ENCODE assay signal across 1 cellular context in genomic region chr2:171837736-171838135, GRCh38.
TF ChIP-seq lines count a peak whose summit lies in the region.

No MANE protein-coding gene starts in this region.

TF ChIP-seq in HepG2, 621 proteins besides CTCF, POLR2A, EP300 and RAD21 (continues in another document):
- TF ChIP-seq DNMT1 (CRISPR knock-in tag; IDR thresholded peaks at IDR 0.05) (no peak), AKNA (CRISPR knock-in tag; IDR thresholded peaks at IDR 0.05; ENCODE audit: borderline replicate concordance) (no peak), FOXO1 (CRISPR knock-in tag; IDR thresholded peaks at IDR 0.05) (no peak), ZNF644 (CRISPR knock-in tag; IDR thresholded peaks at IDR 0.05; ENCODE audit: low read depth) (no peak), ZFP90 (CRISPR knock-in tag; IDR thresholded peaks at IDR 0.05; ENCODE audit: borderline replicate concordance) (no peak), SALL2 (CRISPR knock-in tag; IDR thresholded peaks at IDR 0.05) (no peak), CEBPG (CRISPR knock-in tag; IDR thresholded peaks at IDR 0.05) (peak; percentile 79), WIZ (CRISPR knock-in tag; IDR thresholded peaks at IDR 0.05) (no peak), ARID5B (CRISPR knock-in tag; IDR thresholded peaks at IDR 0.05) (0 out of 2 replicates have a peak, but pooled peaks have one; percentile 35), HNRNPK (IDR thresholded peaks at IDR 0.05; ENCODE audit: low read depth, low read length, poor library complexity, severe bottlenecking) (no peak), FOXK1 (CRISPR knock-in tag; IDR thresholded peaks at IDR 0.05; ENCODE audit: borderline replicate concordance, low read depth) (no peak), ZNF441 (CRISPR knock-in tag; IDR thresholded peaks at IDR 0.05; ENCODE audit: borderline replicate concordance) (no peak), ZNF589 (CRISPR knock-in tag; conservative IDR thresholded peaks at IDR 0.05) (no peak), CBX5 (CRISPR knock-in tag; IDR thresholded peaks at IDR 0.05; ENCODE audit: borderline replicate concordance) (no peak), ZNF572 (CRISPR knock-in tag; IDR thresholded peaks at IDR 0.05) (no peak), ZNF646 (CRISPR knock-in tag; IDR thresholded peaks at IDR 0.05) (no peak), HOXD1 (CRISPR knock-in tag; IDR thresholded peaks at IDR 0.05) (no peak), FOXJ3 (CRISPR knock-in tag; IDR thresholded peaks at IDR 0.05; ENCODE audit: borderline replicate concordance) (no peak), ELK4 (CRISPR knock-in tag; IDR thresholded peaks at IDR 0.05; ENCODE audit: borderline replicate concordance) (no peak), UBTF (CRISPR knock-in tag; IDR thresholded peaks at IDR 0.05) (no peak), ZFP37 (CRISPR knock-in tag; IDR thresholded peaks at IDR 0.05; ENCODE audit: borderline replicate concordance) (no peak), NRL (CRISPR knock-in tag; IDR thresholded peaks at IDR 0.05; ENCODE audit: borderline replicate concordance) (no peak), MED1 (CRISPR knock-in tag; IDR thresholded peaks at IDR 0.05) (no peak), IKZF4 (CRISPR knock-in tag; IDR thresholded peaks at IDR 0.05; ENCODE audit: borderline replicate concordance, low read depth, not compliant biosample characterization) (no peak), ZNF724P (CRISPR knock-in tag; IDR thresholded peaks at IDR 0.05; ENCODE audit: borderline replicate concordance) (no peak), RNF2 (conservative IDR thresholded peaks at IDR 0.05; ENCODE audit: low read depth) (no peak)
- TF ChIP-seq, protein P1, sequence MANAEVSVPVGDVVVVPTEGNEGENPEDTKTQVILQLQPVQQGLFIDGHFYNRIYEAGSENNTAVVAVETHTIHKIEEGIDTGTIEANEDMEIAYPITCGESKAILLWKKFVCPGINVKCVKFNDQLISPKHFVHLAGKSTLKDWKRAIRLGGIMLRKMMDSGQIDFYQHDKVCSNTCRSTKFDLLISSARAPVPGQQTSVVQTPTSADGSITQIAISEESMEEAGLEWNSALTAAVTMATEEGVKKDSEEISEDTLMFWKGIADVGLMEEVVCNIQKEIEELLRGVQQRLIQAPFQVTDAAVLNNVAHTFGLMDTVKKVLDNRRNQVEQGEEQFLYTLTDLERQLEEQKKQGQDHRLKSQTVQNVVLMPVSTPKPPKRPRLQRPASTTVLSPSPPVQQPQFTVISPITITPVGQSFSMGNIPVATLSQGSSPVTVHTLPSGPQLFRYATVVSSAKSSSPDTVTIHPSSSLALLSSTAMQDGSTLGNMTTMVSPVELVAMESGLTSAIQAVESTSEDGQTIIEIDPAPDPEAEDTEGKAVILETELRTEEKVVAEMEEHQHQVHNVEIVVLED (CRISPR knock-in tag; IDR thresholded peaks at IDR 0.05; ENCODE audit: borderline replicate concordance) = no peak
- TF ChIP-seq, protein P2, sequence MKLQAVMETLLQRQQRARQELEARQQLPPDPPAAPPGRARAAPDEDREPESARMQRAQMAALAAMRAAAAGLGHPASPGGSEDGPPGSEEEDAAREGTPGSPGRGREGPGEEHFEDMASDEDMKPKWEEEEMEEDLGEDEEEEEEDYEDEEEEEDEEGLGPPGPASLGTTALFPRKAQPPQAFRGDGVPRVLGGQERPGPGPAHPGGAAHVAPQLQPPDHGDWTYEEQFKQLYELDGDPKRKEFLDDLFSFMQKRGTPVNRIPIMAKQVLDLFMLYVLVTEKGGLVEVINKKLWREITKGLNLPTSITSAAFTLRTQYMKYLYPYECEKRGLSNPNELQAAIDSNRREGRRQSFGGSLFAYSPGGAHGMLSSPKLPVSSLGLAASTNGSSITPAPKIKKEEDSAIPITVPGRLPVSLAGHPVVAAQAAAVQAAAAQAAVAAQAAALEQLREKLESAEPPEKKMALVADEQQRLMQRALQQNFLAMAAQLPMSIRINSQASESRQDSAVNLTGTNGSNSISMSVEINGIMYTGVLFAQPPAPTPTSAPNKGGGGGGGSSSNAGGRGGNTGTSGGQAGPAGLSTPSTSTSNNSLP (IDR thresholded peaks at IDR 0.05; ENCODE audit: low read depth, low read length) = 0 out of 2 replicates have a peak, but pooled peaks have one; percentile 16
- TF ChIP-seq, protein P3, sequence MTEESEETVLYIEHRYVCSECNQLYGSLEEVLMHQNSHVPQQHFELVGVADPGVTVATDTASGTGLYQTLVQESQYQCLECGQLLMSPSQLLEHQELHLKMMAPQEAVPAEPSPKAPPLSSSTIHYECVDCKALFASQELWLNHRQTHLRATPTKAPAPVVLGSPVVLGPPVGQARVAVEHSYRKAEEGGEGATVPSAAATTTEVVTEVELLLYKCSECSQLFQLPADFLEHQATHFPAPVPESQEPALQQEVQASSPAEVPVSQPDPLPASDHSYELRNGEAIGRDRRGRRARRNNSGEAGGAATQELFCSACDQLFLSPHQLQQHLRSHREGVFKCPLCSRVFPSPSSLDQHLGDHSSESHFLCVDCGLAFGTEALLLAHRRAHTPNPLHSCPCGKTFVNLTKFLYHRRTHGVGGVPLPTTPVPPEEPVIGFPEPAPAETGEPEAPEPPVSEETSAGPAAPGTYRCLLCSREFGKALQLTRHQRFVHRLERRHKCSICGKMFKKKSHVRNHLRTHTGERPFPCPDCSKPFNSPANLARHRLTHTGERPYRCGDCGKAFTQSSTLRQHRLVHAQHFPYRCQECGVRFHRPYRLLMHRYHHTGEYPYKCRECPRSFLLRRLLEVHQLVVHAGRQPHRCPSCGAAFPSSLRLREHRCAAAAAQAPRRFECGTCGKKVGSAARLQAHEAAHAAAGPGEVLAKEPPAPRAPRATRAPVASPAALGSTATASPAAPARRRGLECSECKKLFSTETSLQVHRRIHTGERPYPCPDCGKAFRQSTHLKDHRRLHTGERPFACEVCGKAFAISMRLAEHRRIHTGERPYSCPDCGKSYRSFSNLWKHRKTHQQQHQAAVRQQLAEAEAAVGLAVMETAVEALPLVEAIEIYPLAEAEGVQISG (CRISPR knock-in tag; IDR thresholded peaks at IDR 0.05) = no peak
